14 cellular contexts compared by ENCODE assay signal in genomic region chrX:7574325-7574724, GRCh38.
DNase-seq lines count a peak whose midpoint lies in the region; ATAC-seq and TF ChIP-seq lines count a peak whose summit lies in the region.
"Had no signal": no experiment of that assay in that cellular context is flagged by ENCODE, and none has a peak within 500 bp of the region (broad histone marks: within the 10 kb centered on the region; RNA-seq: fewer than 3 reads in every experiment).

No MANE protein-coding gene starts in this region.

- no peak for ATAC-seq in GM21381 (IDR thresholded peaks at IDR 0.05; ENCODE audit: unreplicated experiment)
- ATAC-seq: activated CD4-positive, alpha-beta T cell treated with anti-CD3 and anti-CD28 coated beads for 36 hours; activated T-helper 17 cell treated with anti-CD3 and anti-CD28 coated beads, Interleukin-2, amount 50 U/mL, for 72 hours; upper lobe of right lung had no signal

- no peaks in the 10 kb centered on the region for H3K4me1 Mint-ChIP-seq in glutamatergic neuron (ENCODE audit: low read depth, unreplicated experiment)
- H3K4me1 Mint-ChIP-seq: activated CD4-positive, alpha-beta T cell treated with anti-CD3 and anti-CD28 coated beads for 36 hours; activated T-helper 17 cell treated with anti-CD3 and anti-CD28 coated beads, Interleukin-2, amount 50 U/mL, for 72 hours had no signal

- no peaks in the 10 kb centered on the region for H3K36me3 Mint-ChIP-seq in glutamatergic neuron (ENCODE audit: unreplicated experiment)

- H3K27ac Mint-ChIP-seq in glutamatergic neuron (ENCODE audit: unreplicated experiment), result no peak overlapping the region
- H3K27ac Mint-ChIP-seq: activated CD4-positive, alpha-beta T cell treated with anti-CD3 and anti-CD28 coated beads for 36 hours; activated T-helper 17 cell treated with anti-CD3 and anti-CD28 coated beads, Interleukin-2, amount 50 U/mL, for 72 hours had no signal

- peak; percentile 13 for DNase-seq in A172 (ENCODE audit: low spot score)
- peak; percentile 2 for DNase-seq in HK-2 (ENCODE audit: unreplicated experiment)
- DNase-seq in SW480 (ENCODE audit: low spot score), result peak; percentile 9
- DNase-seq in iPS-NIHi7 (ENCODE audit: extremely low spot score), result peak; percentile 61
- DNase-seq in glutamatergic neuron, result no peak
- DNase-seq in NCI-H1417 treated with DMSO at 0.1 percent for 48 hours (lab: John Stamatoyannopoulos, UW), result no peak
- DNase-seq in stimulated activated CD4-positive, alpha-beta T cell treated with anti-CD3 and anti-CD28 coated beads, Interleukin-4, amount 100 ng/mL, for 1 hour, result no peak
- DNase-seq: activated CD4-positive, alpha-beta T cell treated with anti-CD3 and anti-CD28 coated beads for 36 hours; MG63; NCI-H524 treated with DMSO at 0.1 percent for 48 hours; nucleus accumbens; upper lobe of right lung had no signal

- no peaks in the 10 kb centered on the region for H3K9me3 Mint-ChIP-seq in glutamatergic neuron (ENCODE audit: unreplicated experiment)

- H3K4me3 Mint-ChIP-seq in glutamatergic neuron (ENCODE audit: unreplicated experiment), result no peak overlapping the region
- H3K4me3 Mint-ChIP-seq: activated CD4-positive, alpha-beta T cell treated with anti-CD3 and anti-CD28 coated beads for 36 hours; activated T-helper 17 cell treated with anti-CD3 and anti-CD28 coated beads, Interleukin-2, amount 50 U/mL, for 72 hours had no signal

- TF ChIP-seq CTCF in glutamatergic neuron (IDR thresholded peaks at IDR 0.05; ENCODE audit: partially characterized antibody, unreplicated experiment), result no peak

- H3K27me3 Mint-ChIP-seq in glutamatergic neuron (ENCODE audit: unreplicated experiment), result peaks cover 2% of the 10 kb centered on the region
- H3K27me3 Mint-ChIP-seq: activated CD4-positive, alpha-beta T cell treated with anti-CD3 and anti-CD28 coated beads for 36 hours; activated T-helper 17 cell treated with anti-CD3 and anti-CD28 coated beads, Interleukin-2, amount 50 U/mL, for 72 hours had no signal

Comparison
In these comparisons a context has a peak if more than half of its experiments do, and no peak if none do; other contexts are left out.
1. DNase-seq: peak in A172 (single experiment), HK-2 (single experiment), SW480 (single experiment) and iPS-NIHi7 (single experiment); none in glutamatergic neuron (single experiment), NCI-H1417 treated with DMSO at 0.1 percent for 48 hours (single experiment) and stimulated activated CD4-positive, alpha-beta T cell treated with anti-CD3 and anti-CD28 coated beads, Interleukin-4, amount 100 ng/mL, for 1 hour (single experiment).